In the genomic region with DNA sequence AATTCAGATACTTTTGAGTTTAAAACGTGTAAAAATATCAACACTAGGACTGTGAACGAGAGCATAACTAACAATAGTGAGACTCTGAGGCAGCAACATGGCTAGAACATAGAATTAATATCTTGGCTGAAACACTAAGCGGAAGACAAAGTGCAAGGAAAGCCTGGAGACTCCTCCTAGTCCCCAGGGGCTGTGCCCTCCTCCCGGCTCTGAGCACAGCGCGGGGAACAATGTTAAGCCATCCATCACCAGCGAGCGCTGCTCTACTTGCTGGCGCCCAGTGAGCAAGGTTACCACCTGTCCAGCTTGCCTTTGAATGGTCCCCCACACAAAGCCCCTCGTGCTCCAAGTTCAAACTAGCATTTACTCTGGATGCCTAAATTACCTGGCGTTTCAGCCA, we compare ENCODE assay signal across 17 cellular contexts.
"Had no signal": no experiment of that assay in that cellular context is flagged by ENCODE, and none has a peak within 500 bp of the region (broad histone marks: within the 10 kb centered on the region; RNA-seq: fewer than 3 reads in every experiment).

No MANE protein-coding gene starts in this region.

- H3K4me1 ChIP-seq: upper lobe of right lung had no signal

- H3K9me3 Mint-ChIP-seq: activated CD4-positive, alpha-beta memory T cell treated with anti-CD3 and anti-CD28 coated beads, Interleukin-2, amount 10 ng/mL, durations not matched to agents 7 days and 5 days; activated naive CD4-positive, alpha-beta T cell treated with anti-CD3 and anti-CD28 coated beads for 36 hours; central memory CD8-positive, alpha-beta T cell; effector memory CD8-positive, alpha-beta T cell; natural killer cell treated with Interleukin-12 subunit alpha and Interleukin-12 subunit beta and Interleukin-15 and Interleukin-18, amount 100 ng/mL, for 72 hours had no signal

- H3K27ac Mint-ChIP-seq: activated CD4-positive, alpha-beta memory T cell treated with anti-CD3 and anti-CD28 coated beads, Interleukin-2, amount 10 ng/mL, durations not matched to agents 7 days and 5 days; activated naive CD4-positive, alpha-beta T cell treated with anti-CD3 and anti-CD28 coated beads for 36 hours; natural killer cell treated with Interleukin-12 subunit alpha and Interleukin-12 subunit beta and Interleukin-15 and Interleukin-18, amount 100 ng/mL, for 72 hours had no signal

- H3K27me3 Mint-ChIP-seq: activated CD4-positive, alpha-beta memory T cell treated with anti-CD3 and anti-CD28 coated beads, Interleukin-2, amount 10 ng/mL, durations not matched to agents 7 days and 5 days; activated CD4-positive, alpha-beta T cell treated with anti-CD3 and anti-CD28 coated beads for 36 hours; central memory CD8-positive, alpha-beta T cell; effector memory CD8-positive, alpha-beta T cell; natural killer cell treated with Interleukin-12 subunit alpha and Interleukin-12 subunit beta and Interleukin-15 and Interleukin-18, amount 100 ng/mL, for 72 hours had no signal

- H3K4me3 ChIP-seq: body of pancreas, gastroesophageal sphincter, lung, sigmoid colon, upper lobe of right lung had no signal

- H3K4me3 Mint-ChIP-seq: activated CD4-positive, alpha-beta memory T cell treated with anti-CD3 and anti-CD28 coated beads, Interleukin-2, amount 10 ng/mL, durations not matched to agents 7 days and 5 days; activated CD4-positive, alpha-beta T cell treated with anti-CD3 and anti-CD28 coated beads for 36 hours; activated naive CD4-positive, alpha-beta T cell treated with anti-CD3 and anti-CD28 coated beads for 36 hours; central memory CD8-positive, alpha-beta T cell; effector memory CD8-positive, alpha-beta T cell; natural killer cell treated with Interleukin-12 subunit alpha and Interleukin-12 subunit beta and Interleukin-15 and Interleukin-18, amount 100 ng/mL, for 72 hours had no signal

- ATAC-seq: activated CD4-positive, alpha-beta T cell treated with anti-CD3 and anti-CD28 coated beads for 36 hours; body of pancreas; effector memory CD8-positive, alpha-beta T cell; gastroesophageal sphincter; natural killer cell treated with Interleukin-12 subunit alpha and Interleukin-12 subunit beta and Interleukin-15 and Interleukin-18, amount 100 ng/mL, for 72 hours; stimulated activated naive CD8-positive, alpha-beta T cell treated with anti-CD3 and anti-CD28 coated beads, Interleukin-15, Interleukin-2, amounts not matched to agents 100 U/mL and 50 U/mL, for 24 hours; upper lobe of right lung had no signal

- H3K9me3 ChIP-seq: body of pancreas, gastroesophageal sphincter, sigmoid colon, upper lobe of right lung had no signal

- H3K27me3 ChIP-seq: body of pancreas, gastroesophageal sphincter, sigmoid colon, upper lobe of right lung had no signal

- H3K36me3 Mint-ChIP-seq: natural killer cell treated with Interleukin-12 subunit alpha and Interleukin-12 subunit beta and Interleukin-15 and Interleukin-18, amount 100 ng/mL, for 72 hours had no signal

- H3K36me3 ChIP-seq: gastroesophageal sphincter, sigmoid colon, upper lobe of right lung had no signal

- DNase-seq: activated CD4-positive, alpha-beta memory T cell treated with anti-CD3 and anti-CD28 coated beads, Interleukin-2, amount 10 ng/mL, durations not matched to agents 7 days and 5 days; activated CD4-positive, alpha-beta T cell treated with anti-CD3 and anti-CD28 coated beads for 36 hours; activated naive CD4-positive, alpha-beta T cell treated with anti-CD3 and anti-CD28 coated beads for 36 hours; amniotic stem cell; body of pancreas; effector memory CD8-positive, alpha-beta T cell; hypothalamus; sigmoid colon; stimulated activated CD4-positive, alpha-beta T cell treated with anti-CD3 and anti-CD28 coated beads, Interleukin-12 subunit alpha, Interleukin-12 subunit beta, amount 100 ng/mL, for 4 hours; stimulated activated naive CD8-positive, alpha-beta T cell treated with anti-CD3 and anti-CD28 coated beads, Interleukin-15, Interleukin-2, amounts not matched to agents 100 U/mL and 50 U/mL, for 24 hours; T1000; upper lobe of right lung had no signal

- H3K27ac ChIP-seq: body of pancreas, epithelial cell of prostate, gastroesophageal sphincter, sigmoid colon, upper lobe of right lung had no signal
